In genomic region chr4:171573181-171573580, GRCh38 we compare ENCODE assay signal across 3 cellular contexts.
"Had no signal": no experiment of that assay in that cellular context is flagged by ENCODE, and none has a peak within 500 bp of the region (broad histone marks: within the 10 kb centered on the region; RNA-seq: fewer than 3 reads in every experiment).

No MANE protein-coding gene starts in this region.

- ATAC-seq: GM12878 had no signal

- DNase-seq: GDM1, GF-D8 had no signal

- H3K4me3 ChIP-seq: GM12878 had no signal
